9 cellular contexts compared by ENCODE assay signal in the genomic region with DNA sequence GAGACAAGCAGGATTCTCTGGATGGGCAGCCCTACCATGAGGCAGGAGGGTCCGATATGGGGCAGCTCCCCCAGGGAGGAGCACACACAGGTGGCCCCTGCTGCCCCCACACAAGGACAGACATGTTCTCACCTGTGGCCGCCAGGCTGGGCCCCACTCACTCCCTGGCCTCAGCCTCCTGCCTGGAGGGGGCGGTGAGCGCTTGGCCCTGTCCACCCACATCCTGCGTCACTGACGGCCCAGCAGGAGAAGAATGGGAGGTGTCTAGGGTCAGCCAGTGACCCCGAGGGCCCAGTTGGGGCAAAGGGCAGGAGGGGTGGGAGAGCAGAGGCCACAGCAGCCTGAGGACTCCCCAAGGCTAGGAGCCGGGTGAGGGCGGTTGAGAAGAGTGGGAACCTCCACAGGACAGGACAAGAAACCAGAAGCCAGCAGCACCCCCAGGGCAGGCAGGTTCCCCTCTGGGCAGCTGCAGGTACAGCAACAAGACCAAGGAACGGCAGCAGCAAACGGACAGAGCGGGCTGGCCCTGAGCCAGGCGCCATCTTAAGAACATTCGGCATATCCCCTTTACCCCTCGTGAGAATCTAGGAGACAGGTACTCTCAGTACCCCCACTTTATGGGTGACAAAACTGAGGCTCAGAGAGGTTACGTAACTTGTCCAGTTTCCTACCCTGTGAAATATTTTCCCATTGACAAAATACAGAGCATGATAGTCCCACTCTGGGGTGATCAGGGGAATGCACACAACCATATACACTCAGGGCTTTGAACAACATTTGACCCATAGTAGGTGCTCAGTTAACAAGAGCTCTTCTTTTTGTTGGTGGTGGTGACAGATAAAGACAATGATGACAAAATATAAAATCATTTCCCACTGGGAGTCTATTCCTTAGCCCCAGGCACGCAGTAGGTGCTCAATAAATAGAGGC.
A peak's percentile ranks its signal among the peaks of the same experiment; 100 is the strongest.
DNase-seq lines count a peak whose midpoint lies in the region; ATAC-seq and TF ChIP-seq lines count a peak whose summit lies in the region.
"Had no signal": no experiment of that assay in that cellular context is flagged by ENCODE, and none has a peak within 500 bp of the region (broad histone marks: within the 10 kb centered on the region; RNA-seq: fewer than 3 reads in every experiment).

No MANE protein-coding gene starts in this region.

- no peak for TF ChIP-seq CTCF in Calu3 (IDR thresholded peaks at IDR 0.05; ENCODE audit: unreplicated experiment)

- DNase-seq in Calu3 (no peak), T-helper 9 cell (no peak), SHP77 treated with DMSO at 0.1 percent for 48 hours (lab: John Stamatoyannopoulos, UW) (no peak)
- DNase-seq in naive thymus-derived CD8-positive, alpha-beta T cell, result no peak
- no peak for DNase-seq in stimulated activated CD4-positive, alpha-beta T cell treated with anti-CD3 and anti-CD28 coated beads, Interleukin-4, amount 100 ng/mL, for 24 hours
- DNase-seq: NCI-H748 treated with DMSO at 0.1 percent for 48 hours, occipital lobe had no signal

- peaks cover 3% of the 10 kb centered on the region for H3K4me1 Mint-ChIP-seq in Calu3 (ENCODE audit: low read depth, unreplicated experiment)
- H3K4me1 Mint-ChIP-seq in activated T-helper 17 cell treated with anti-CD3 and anti-CD28 coated beads, Interleukin-2, amount 50 U/mL, for 72 hours, result peaks cover 23% of the 10 kb centered on the region
- peaks cover 30 to 54% (median 48%) of the 10 kb centered on the region in 4 donors for H3K4me1 Mint-ChIP-seq in naive thymus-derived CD8-positive, alpha-beta T cell

- H3K9me3 ChIP-seq in BLaER1 treated with 17β-estradiol and CSF1 and Interleukin-3, amounts not matched to agents 10 nM and 100 nM (replicated peaks in 1 of 11), result no peaks in the 10 kb centered on the region

- no peak for ATAC-seq in activated T-helper 17 cell treated with anti-CD3 and anti-CD28 coated beads, Interleukin-2, amount 50 U/mL, for 72 hours (replicated peaks)
- no peak for ATAC-seq in naive thymus-derived CD8-positive, alpha-beta T cell

- no peaks in the 10 kb centered on the region for H3K27me3 ChIP-seq in BLaER1 treated with 17β-estradiol and CSF1 and Interleukin-3, amounts not matched to agents 10 nM and 100 nM

- H3K9me3 Mint-ChIP-seq in Calu3 (ENCODE audit: low read depth, unreplicated experiment), result no peaks in the 10 kb centered on the region
- H3K9me3 Mint-ChIP-seq in activated T-helper 17 cell treated with anti-CD3 and anti-CD28 coated beads, Interleukin-2, amount 50 U/mL, for 72 hours, result no peaks in the 10 kb centered on the region
- no peaks in the 10 kb centered on the region for H3K9me3 Mint-ChIP-seq in naive thymus-derived CD8-positive, alpha-beta T cell

- H3K36me3 Mint-ChIP-seq in Calu3 (ENCODE audit: insufficient read depth, unreplicated experiment), result peaks cover 58% of the 10 kb centered on the region
- H3K36me3 Mint-ChIP-seq in activated T-helper 17 cell treated with anti-CD3 and anti-CD28 coated beads, Interleukin-2, amount 50 U/mL, for 72 hours (ENCODE audit: low read depth), result peaks cover 9% of the 10 kb centered on the region
- H3K36me3 Mint-ChIP-seq in naive thymus-derived CD8-positive, alpha-beta T cell, result peaks cover 0 to 30% (median 0%) of the 10 kb centered on the region in 3 donors

- H3K9ac ChIP-seq in BLaER1 treated with 17β-estradiol and CSF1 and Interleukin-3, amounts not matched to agents 10 nM and 100 nM, result peak overlapping the region in 5 of 11 experiments; percentile 30 to 55 (median 34); a peak in 5 of 22 replicates

- peak overlapping the region in 4 of 11 experiments; percentile 9 to 44 (median 28); a peak in 8 of 22 replicates for H3K27ac ChIP-seq in BLaER1 treated with 17β-estradiol and CSF1 and Interleukin-3, amounts not matched to agents 10 nM and 100 nM

- CTCF ChIA-PET in Calu3 (lab: Charles Lee), result interaction anchor here (1.8 kb wide), 1 partner anchor 12 kb away, joined by 4 read pairs; no protein-coding TSS in a partner anchor

- peaks cover 74 to 97% (median 79%) of the 10 kb centered on the region in 10 experiments for H3K4me1 ChIP-seq in BLaER1 treated with 17β-estradiol and CSF1 and Interleukin-3, amounts not matched to agents 10 nM and 100 nM

- intact Hi-C loops in Calu3 (cut with micrococcal nuclease; ENCODE audit: unreplicated experiment), result no loop called here

- BruUV-seq in Calu3 (replicated peaks; lab: Mats Ljungman, UMichigan), result TSS peak; percentile 34

- H3K4me3 ChIP-seq in BLaER1 treated with 17β-estradiol and CSF1 and Interleukin-3, amounts not matched to agents 10 nM and 100 nM, result no peak overlapping the region

- H3K27me3 Mint-ChIP-seq in Calu3 (ENCODE audit: unreplicated experiment), result no peaks in the 10 kb centered on the region
- H3K27me3 Mint-ChIP-seq in activated T-helper 17 cell treated with anti-CD3 and anti-CD28 coated beads, Interleukin-2, amount 50 U/mL, for 72 hours, result no peaks in the 10 kb centered on the region
- H3K27me3 Mint-ChIP-seq in naive thymus-derived CD8-positive, alpha-beta T cell, result no peaks in the 10 kb centered on the region

- POLR2A ChIA-PET in naive thymus-derived CD8-positive, alpha-beta T cell (lab: Charles Lee), result interaction anchor here (0.5 kb wide), 1 partner anchor 521 kb away, joined by 3 read pairs; a partner anchor contains a TSS

- peak overlapping the region in 7 of 11 experiments; percentile 38 to 86 (median 72); a peak in 13 of 22 replicates for H3K4me2 ChIP-seq in BLaER1 treated with 17β-estradiol and CSF1 and Interleukin-3, amounts not matched to agents 10 nM and 100 nM

- no peak overlapping the region for H3K4me3 Mint-ChIP-seq in Calu3 (ENCODE audit: low read depth, unreplicated experiment)
- H3K4me3 Mint-ChIP-seq in activated T-helper 17 cell treated with anti-CD3 and anti-CD28 coated beads, Interleukin-2, amount 50 U/mL, for 72 hours, result peak overlapping the region; percentile 76
- peak overlapping the region in 1 of 10 donors; percentile 33 for H3K4me3 Mint-ChIP-seq in naive thymus-derived CD8-positive, alpha-beta T cell

- peaks cover 32 to 77% (median 56%) of the 10 kb centered on the region in 11 experiments for H3K36me3 ChIP-seq in BLaER1 treated with 17β-estradiol and CSF1 and Interleukin-3, amounts not matched to agents 10 nM and 100 nM

- peaks cover 100% of the 10 kb centered on the region in 11 experiments for H4K20me1 ChIP-seq in BLaER1 treated with 17β-estradiol and CSF1 and Interleukin-3, amounts not matched to agents 10 nM and 100 nM

- peak overlapping the region; percentile 48 for H3K27ac Mint-ChIP-seq in Calu3 (ENCODE audit: unreplicated experiment)
- H3K27ac Mint-ChIP-seq in activated T-helper 17 cell treated with anti-CD3 and anti-CD28 coated beads, Interleukin-2, amount 50 U/mL, for 72 hours, result peak overlapping the region; percentile 81
- H3K27ac Mint-ChIP-seq in naive thymus-derived CD8-positive, alpha-beta T cell, result peak overlapping the region in 6 of 10 donors; percentile 15 to 92 (median 68)
